Comparison of ENCODE assay signal across 8 cellular contexts in genomic region chr2:87455850-87456249, GRCh38.
A peak's percentile ranks its signal among the peaks of the same experiment; 100 is the strongest.
DNase-seq lines count a peak whose midpoint lies in the region; ATAC-seq, FAIRE-seq and TF ChIP-seq lines count a peak whose summit lies in the region.
"Not testable (repeated sequence)": the region's sequence is repeated elsewhere in the genome, so short reads cannot be mapped to it uniquely, and the experiment has no call there.

No MANE protein-coding gene starts in this region.

- not testable (repeated sequence) for H3K9me2 ChIP-seq in SU-DHL-6 (replicated peaks; ENCODE audit: insufficient read depth, low read length)

- not testable (repeated sequence) for DNase-seq in astrocyte (ENCODE audit: low read depth); Right ventricle myocardium inferior (ENCODE audit: missing footprints); thyroid gland
- peak; percentile 33 for DNase-seq in natural killer cell

- not testable (repeated sequence) for H3K9me3 Mint-ChIP-seq in astrocyte (ENCODE audit: unreplicated experiment); natural killer cell

- not testable (repeated sequence) for FAIRE-seq in astrocyte (lab: Jason Lieb, UNC)

- ATAC-seq in GM18505 (IDR thresholded peaks at IDR 0.05; ENCODE audit: unreplicated experiment): peak; percentile 27
- peak; percentile 38 for ATAC-seq in GM21737 (IDR thresholded peaks at IDR 0.05; ENCODE audit: unreplicated experiment)
- peak; percentile 24 for ATAC-seq in HG03196 (IDR thresholded peaks at IDR 0.05; ENCODE audit: unreplicated experiment)
- ATAC-seq in Right ventricle myocardium inferior: peak; percentile 12
- peak; percentile 42 to 70 (median 68) for ATAC-seq in natural killer cell

- not testable (repeated sequence) for H3K36me3 ChIP-seq in SU-DHL-6 (ENCODE audit: low read length); astrocyte (ENCODE audit: insufficient read depth, low read length); thyroid gland

- H3K36me3 Mint-ChIP-seq in astrocyte (ENCODE audit: low read depth, unreplicated experiment); natural killer cell: not testable (repeated sequence)

- not testable (repeated sequence) for TF ChIP-seq CTCF in SU-DHL-6 (IDR thresholded peaks at IDR 0.05; ENCODE audit: insufficient read depth, low read length, poor library complexity, severe bottlenecking); astrocyte (IDR thresholded peaks at IDR 0.05; ENCODE audit: insufficient read depth, low read depth, low read length); natural killer cell (IDR thresholded peaks at IDR 0.05); thyroid gland (IDR thresholded peaks at IDR 0.05)

- H3K4me1 ChIP-seq in astrocyte (ENCODE audit: insufficient read depth, low read length): peaks cover 19% of the 10 kb centered on the region
- H3K4me1 ChIP-seq in thyroid gland: not testable (repeated sequence)

- 19 to 56% methylated on average over 3 to 6 of the region's 10 CpGs for WGBS in thyroid gland, 2 donors

- not testable (repeated sequence) for H3F3A ChIP-seq in SU-DHL-6 (ENCODE audit: insufficient read depth)

- H3K9ac ChIP-seq in SU-DHL-6 (ENCODE audit: low read length) (peak overlapping the region; percentile 42; the same call in 1 of the 2 replicates), astrocyte (ENCODE audit: low read length) (peak overlapping the region; percentile 92)

- not testable (repeated sequence) for H3K27ac ChIP-seq in SU-DHL-6 (ENCODE audit: low read depth, low read length)
- H3K27ac ChIP-seq in astrocyte (ENCODE audit: low read depth, low read length): peak overlapping the region; percentile 91
- H3K27ac ChIP-seq in thyroid gland: peak overlapping the region in 2 of 3 donors; percentile 67 to 68

- H3K4me2 ChIP-seq in SU-DHL-6 (ENCODE audit: low read depth, low read length, poor library complexity, severe bottlenecking) (peak overlapping the region; percentile 25), astrocyte (ENCODE audit: low read length) (peak overlapping the region; percentile 75)

- not testable (repeated sequence) for H3K9me3 ChIP-seq in SU-DHL-6 (ENCODE audit: insufficient read depth, low read length); astrocyte (ENCODE audit: insufficient read depth, low read depth, low read length); thyroid gland

- not testable (repeated sequence) for H3K4me3 ChIP-seq in SU-DHL-6 (ENCODE audit: insufficient read depth, low read length, poor library complexity, severe bottlenecking)
- peak overlapping the region; percentile 68 for H3K4me3 ChIP-seq in astrocyte (ENCODE audit: insufficient read depth, low read depth, low read length)
- peak overlapping the region in 1 of 3 donors; percentile 14 for H3K4me3 ChIP-seq in thyroid gland (replicated peaks in 1 of 3)

- H3K79me2 ChIP-seq in SU-DHL-6 (ENCODE audit: insufficient read depth, low read length): not testable (repeated sequence)
- H3K79me2 ChIP-seq in astrocyte (ENCODE audit: insufficient read depth, low read length): peaks cover 30% of the 10 kb centered on the region

- peaks cover 19% of the 10 kb centered on the region for H3K4me1 Mint-ChIP-seq in astrocyte (ENCODE audit: low read depth, unreplicated experiment)
- not testable (repeated sequence) for H3K4me1 Mint-ChIP-seq in natural killer cell

- H2AFZ ChIP-seq in SU-DHL-6 (ENCODE audit: low read depth, low read length, severe bottlenecking); astrocyte (ENCODE audit: low read depth, low read length): not testable (repeated sequence)

- H3K27ac Mint-ChIP-seq in astrocyte (ENCODE audit: unreplicated experiment): not testable (repeated sequence)
- peak overlapping the region; percentile 76 to 82 for H3K27ac Mint-ChIP-seq in natural killer cell

- H3K4me3 Mint-ChIP-seq in astrocyte (ENCODE audit: unreplicated experiment) (peak overlapping the region; percentile 73), natural killer cell (peak overlapping the region; percentile 84)

- intact Hi-C loops in Right ventricle myocardium inferior (cut with DNase I); natural killer cell (cut with micrococcal nuclease); thyroid gland (cut with DNase I): not testable (repeated sequence)

- not testable (repeated sequence) for H4K20me1 ChIP-seq in SU-DHL-6 (ENCODE audit: low read depth, low read length); astrocyte (ENCODE audit: insufficient read depth, low read length)

- H3K27me3 Mint-ChIP-seq in astrocyte (ENCODE audit: low read depth, unreplicated experiment); natural killer cell (ENCODE audit: low read depth in 2 of 2): not testable (repeated sequence)

- not testable (repeated sequence) for H3K27me3 ChIP-seq in SU-DHL-6 (ENCODE audit: low read length); astrocyte (ENCODE audit: insufficient read depth, low read length); thyroid gland

- not testable (repeated sequence) for TF ChIP-seq POLR2A in GM18505 (IDR thresholded peaks at IDR 0.05; ENCODE audit: borderline replicate concordance, extremely low read depth, insufficient read depth, insufficient read length); thyroid gland (IDR thresholded peaks at IDR 0.05)

Comparison
In these comparisons a context has a peak if more than half of its experiments do, and no peak if none do; other contexts are left out.
1. ATAC-seq: peak in every context shown above with its lines; median percentile 68 in natural killer cell; 38 in GM21737; 27 in GM18505; 24 in HG03196; 12 in Right ventricle myocardium inferior.